ENCODE assay signal across 8 cellular contexts in the genomic region with DNA sequence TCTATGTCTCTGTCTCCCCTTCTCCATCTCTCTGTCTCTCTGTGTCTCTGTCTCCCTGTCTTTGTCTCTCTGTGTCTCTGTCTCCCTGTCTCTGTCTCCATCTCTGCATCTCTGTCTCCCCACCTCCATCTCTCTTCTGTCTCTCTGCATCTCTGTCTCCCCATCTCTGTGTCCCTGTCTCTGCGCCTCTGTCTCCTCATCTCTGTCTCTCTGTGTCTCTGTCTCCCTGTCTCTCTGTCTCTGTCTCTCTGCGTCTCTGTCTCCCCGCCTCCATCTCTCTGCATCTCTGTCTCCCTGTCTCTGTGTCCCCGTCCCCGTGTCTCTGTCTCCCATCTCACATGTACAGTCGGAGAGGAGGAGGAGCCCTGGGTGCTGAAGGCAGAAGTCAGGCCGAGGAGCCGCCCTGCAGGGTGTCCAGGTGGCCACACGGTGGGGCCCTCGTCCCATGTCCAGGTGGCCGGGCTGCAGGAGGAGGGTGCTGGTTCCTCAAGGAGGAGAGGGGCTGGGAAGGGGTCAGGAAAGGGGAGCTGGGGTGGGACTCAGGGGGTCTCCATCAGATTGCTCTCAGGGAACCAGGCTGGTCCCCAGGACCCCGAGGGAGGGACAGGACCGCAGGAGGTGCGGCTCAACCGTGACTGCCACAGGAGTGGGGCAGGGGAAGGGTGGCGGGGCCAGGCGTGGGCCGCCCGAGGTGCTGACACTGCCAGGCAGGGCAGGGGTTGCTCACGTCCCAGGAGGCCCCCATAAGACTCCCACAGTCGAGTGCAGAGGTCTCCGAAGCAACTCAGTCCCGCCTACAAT. TPM values are rescaled to one million over a fixed set of nuclear protein-coding genes. Genes with fewer than 3 reads are reported as not detected.
DNase-seq lines count a peak whose midpoint lies in the region; ATAC-seq and TF ChIP-seq lines count a peak whose summit lies in the region.

No MANE protein-coding gene starts in this region.

- no peaks in the 10 kb centered on the region for H4K20me1 ChIP-seq in Loucy (ENCODE audit: insufficient read depth, low read length, poor library complexity, severe bottlenecking)

- no peak overlapping the region for H3K4me3 ChIP-seq in Loucy (ENCODE audit: low read length, poor library complexity, severe bottlenecking)

- TF ChIP-seq CTCF in Loucy (conservative IDR thresholded peaks at IDR 0.05; ENCODE audit: low read length) (peak; percentile 93), glutamatergic neuron (IDR thresholded peaks at IDR 0.05; ENCODE audit: partially characterized antibody, unreplicated experiment) (peak; percentile 62)

- H3K27ac Mint-ChIP-seq in glutamatergic neuron (ENCODE audit: unreplicated experiment): no peak overlapping the region

- H3K36me3 Mint-ChIP-seq in glutamatergic neuron (ENCODE audit: unreplicated experiment): no peaks in the 10 kb centered on the region

- intact Hi-C loops in posterior vena cava (cut with DNase I): loop anchor here (2.0 to 10.0 kb wide), 3 partner anchors 100 to 224 kb away; a partner anchor contains a TSS

- no peak overlapping the region for H3K9ac ChIP-seq in Loucy (ENCODE audit: low read depth, low read length, poor library complexity, severe bottlenecking)

- H3K79me2 ChIP-seq in Loucy (ENCODE audit: insufficient read depth, low read length): no peaks in the 10 kb centered on the region

- H3F3A ChIP-seq in Loucy (ENCODE audit: low read depth): no peaks in the 10 kb centered on the region

- H3K36me3 ChIP-seq in Loucy (ENCODE audit: insufficient read depth, low read length): no peaks in the 10 kb centered on the region

- H3K9me3 Mint-ChIP-seq in glutamatergic neuron (ENCODE audit: unreplicated experiment): peaks cover 13% of the 10 kb centered on the region

- no peak for ATAC-seq in HG03025 (IDR thresholded peaks at IDR 0.05; ENCODE audit: low FRiP score, unreplicated experiment)

- H3K4me2 ChIP-seq in Loucy (ENCODE audit: low read depth, low read length, poor library complexity, severe bottlenecking): no peak overlapping the region

- DNase-seq in EH (ENCODE audit: low read depth) (peak; percentile 65), SK-N-DZ (ENCODE audit: low spot score) (peak; percentile 82), glutamatergic neuron (peak; percentile 91), posterior vena cava (ENCODE audit: low spot score) (peak; percentile 92), ureter (ENCODE audit: low spot score) (peak; percentile 84)
- DNase-seq in activated naive CD4-positive, alpha-beta T cell treated with Interleukin-2 at 50 U/mL for 16 hours: peak; percentile 74

- H3K4me1 ChIP-seq in Loucy (ENCODE audit: insufficient read depth, low read length, poor library complexity, severe bottlenecking): peaks cover 7% of the 10 kb centered on the region

- H3K27me3 ChIP-seq in Loucy (ENCODE audit: insufficient read depth, low read length, poor library complexity, severe bottlenecking): peaks cover 8% of the 10 kb centered on the region

- H2AFZ ChIP-seq in Loucy (ENCODE audit: low read length): no peak overlapping the region

- peaks cover 3% of the 10 kb centered on the region for H3K4me1 Mint-ChIP-seq in glutamatergic neuron (ENCODE audit: low read depth, unreplicated experiment)

- H3K9me3 ChIP-seq in Loucy (ENCODE audit: insufficient read depth, low read depth, low read length): no peaks in the 10 kb centered on the region

- no peak overlapping the region for H3K4me3 Mint-ChIP-seq in glutamatergic neuron (ENCODE audit: unreplicated experiment)

- no peaks in the 10 kb centered on the region for H3K9me2 ChIP-seq in Loucy (replicated peaks; ENCODE audit: low read depth, low read length)

- H3K27me3 Mint-ChIP-seq in glutamatergic neuron (ENCODE audit: unreplicated experiment): peaks cover 10% of the 10 kb centered on the region

RNA-seq across cellular contexts. Expression of a gene that starts 25.6 kb away (rescaled TPM):
- polyA plus RNA-seq in SK-N-DZ (2014; cell fraction: cytosol; rRNA removed): 21.2 and 31.3 TPM in 2 replicates
- 164 and 174 TPM in 2 replicates for polyA plus RNA-seq in SK-N-DZ (2014; cell fraction: nucleus; rRNA removed)
- total RNA-seq in glutamatergic neuron (ENCODE audit: unreplicated experiment) (not detected), posterior vena cava (under 1 TPM in 1 of 2 donors, not detected in 1; 0.67 TPM), ureter (4.3 TPM)

RNA-seq across cellular contexts. Expression of a gene that starts 36.2 kb away (rescaled TPM):
- not detected in 2 replicates for polyA plus RNA-seq in SK-N-DZ (2014; cell fraction: cytosol; rRNA removed)
- polyA plus RNA-seq in SK-N-DZ (2014; cell fraction: nucleus; rRNA removed): 4.0 TPM in 1 of 2 replicates, not detected in the other
- total RNA-seq in glutamatergic neuron (ENCODE audit: unreplicated experiment) (not detected), posterior vena cava (not detected), ureter (not detected)

RNA-seq across cellular contexts. Expression of a gene that starts 58.0 kb away (rescaled TPM):
- 0.29 and 0.32 TPM in 2 replicates for polyA plus RNA-seq in SK-N-DZ (2014; cell fraction: cytosol; rRNA removed)
- 0.14 TPM in 1 of 2 replicates, not detected in the other for polyA plus RNA-seq in SK-N-DZ (2014; cell fraction: nucleus; rRNA removed)
- total RNA-seq in glutamatergic neuron (ENCODE audit: unreplicated experiment) (21.5 TPM), posterior vena cava (100 to 1,000 TPM; 161 to 323 TPM), ureter (61.1 TPM)
